Comparison of ENCODE assay signal across 12 cellular contexts in genomic region chr12:108551556-108551955, GRCh38. TPM values are rescaled to one million over a fixed set of nuclear protein-coding genes. Genes with fewer than 3 reads are reported as not detected.
DNase-seq lines count a peak whose midpoint lies in the region; ATAC-seq, FAIRE-seq and TF ChIP-seq lines count a peak whose summit lies in the region.
"Had no signal": no experiment of that assay in that cellular context is flagged by ENCODE, and none has a peak within 500 bp of the region (broad histone marks: within the 10 kb centered on the region; RNA-seq: fewer than 3 reads in every experiment).

No MANE protein-coding gene starts in this region.

- TF ChIP-seq POLR2A in GM12891 (IDR thresholded peaks at IDR 0.05; ENCODE audit: low read depth, low read length), result no peak

- no peak for FAIRE-seq in GM12891 (lab: Jason Lieb, UNC)

- DNase-seq in AG08395 (ENCODE audit: low spot score) (peak; percentile 48), T-cell (no peak), fibroblast of peridontal ligament (ENCODE audit: extremely low read depth) (peak; percentile 87), GM12891 (ENCODE audit: insufficient read length, low spot score) (no peak), NCI-H2107 treated with DMSO at 0.1 percent for 48 hours (lab: John Stamatoyannopoulos, UW; ENCODE audit: unreplicated experiment) (no peak), NCI-H2029 (lab: John Stamatoyannopoulos, UW) (no peak)
- DNase-seq: central memory CD4-positive, alpha-beta T cell; NCI-H345 had no signal

- H3K4me2 ChIP-seq in DOHH2 (ENCODE audit: low read length), result peak overlapping the region; percentile 63

- peak overlapping the region; percentile 63 for H3K27ac ChIP-seq in DOHH2 (ENCODE audit: low read depth, low read length)
- H3K27ac ChIP-seq: C4-2B, suprapubic skin had no signal

- no peaks in the 10 kb centered on the region for H3K9me3 ChIP-seq in DOHH2 (ENCODE audit: control insufficient read depth, insufficient read depth, low read length)
- H3K9me3 ChIP-seq: suprapubic skin had no signal

- H4K20me1 ChIP-seq in DOHH2 (ENCODE audit: control insufficient read depth, insufficient read depth, low read depth, low read length), result 0 out of 2 replicates have a peak, but pooled peaks cover 2% of the 10 kb centered on the region

- H3K4me1 Mint-ChIP-seq in T-cell, result peaks cover 63 to 70% (median 67%) of the 10 kb centered on the region in 3 donors

- peak overlapping the region in 1 of 2 donors; percentile 16 for H3K27ac Mint-ChIP-seq in T-cell

- H3K27me3 Mint-ChIP-seq in T-cell, result no peaks in the 10 kb centered on the region

- peaks cover 100% of the 10 kb centered on the region for H3K79me2 ChIP-seq in DOHH2 (ENCODE audit: control insufficient read depth, low read length)

- no peak for ATAC-seq in T-cell (replicated peaks in 1 of 4)
- ATAC-seq in GM18517 (IDR thresholded peaks at IDR 0.05; ENCODE audit: unreplicated experiment), result no peak

- CTCF ChIA-PET in T-cell (lab: Charles Lee), result interaction anchor here (0.7 kb wide), 2 partner anchors 22 to 44 kb away, joined by 5 to 6 read pairs; no protein-coding TSS in a partner anchor

- TF ChIP-seq CTCF in DOHH2 (IDR thresholded peaks at IDR 0.05; ENCODE audit: low read depth, low read length, poor library complexity, severe bottlenecking), result no peak

- POLR2A ChIA-PET in T-cell (lab: Charles Lee), result no interaction called here

- H3K9me3 Mint-ChIP-seq in T-cell, result no peaks in the 10 kb centered on the region

- H3K4me1 ChIP-seq in DOHH2 (ENCODE audit: control insufficient read depth, low read length), result peaks cover 93% of the 10 kb centered on the region

- peaks cover 79% of the 10 kb centered on the region for H3K36me3 ChIP-seq in DOHH2 (ENCODE audit: control insufficient read depth, low read length)

- peak overlapping the region; percentile 34 to 53 (median 48) for H3K4me3 Mint-ChIP-seq in T-cell

- H3K27me3 ChIP-seq in DOHH2 (ENCODE audit: control insufficient read depth, low read length), result no peaks in the 10 kb centered on the region
- H3K27me3 ChIP-seq: suprapubic skin had no signal

- peaks cover 12% of the 10 kb centered on the region for H3F3A ChIP-seq in DOHH2 (ENCODE audit: control insufficient read depth, insufficient read depth)

- peaks cover 30% of the 10 kb centered on the region for H3K36me3 Mint-ChIP-seq in T-cell

- H3K9me2 ChIP-seq in DOHH2 (replicated peaks; ENCODE audit: control insufficient read depth, low read length), result no peaks in the 10 kb centered on the region

- peak overlapping the region; percentile 55 for H3K4me3 ChIP-seq in DOHH2 (ENCODE audit: low read length)
- H3K4me3 ChIP-seq: suprapubic skin had no signal

TF ChIP-seq in GM12891, 5 proteins besides CTCF, POLR2A, EP300 and RAD21:
- no peak for TF ChIP-seq TAF1 (IDR thresholded peaks at IDR 0.05; ENCODE audit: low read depth, low read length)
- TF ChIP-seq POLR2AphosphoS5 (IDR thresholded peaks at IDR 0.05; ENCODE audit: low read depth, low read length), result no peak
TF ChIP-seq in GM12891: peak in this region for 0.

RNA-seq across cellular contexts. Expression of gene SART3, which starts 9.4 kb away (rescaled TPM):
- 100 to 1,000 TPM in 1 of 5 donors, 10 to 100 TPM in 4; 76.3 to 107 (median 84.9) TPM for total RNA-seq in T-cell
- 31.7 TPM for polyA plus RNA-seq in GM12891 (2012; ENCODE audit: low read depth, missing spikeins)

RNA-seq across cellular contexts. Expression of gene ISCU, which starts 10.8 kb away (rescaled TPM):
- total RNA-seq in T-cell, result 100 to 1,000 TPM; 108 to 190 (median 130) TPM
- polyA plus RNA-seq in GM12891 (2012; ENCODE audit: low read depth, missing spikeins), result 134 TPM

RNA-seq across cellular contexts. Expression of gene FICD, which starts 36.5 kb away (rescaled TPM):
- 1 to 10 TPM; 5.0 to 9.3 (median 7.8) TPM for total RNA-seq in T-cell
- polyA plus RNA-seq in GM12891 (2012; ENCODE audit: low read depth, missing spikeins), result 2.8 TPM

RNA-seq across cellular contexts. Expression of gene TMEM119, which starts 46.3 kb away (rescaled TPM):
- total RNA-seq in T-cell, result 1 to 10 TPM in 2 of 5 donors, under 1 TPM in 3; 0.13 to 3.9 (median 0.98) TPM
- 0.10 TPM for polyA plus RNA-seq in GM12891 (2012; ENCODE audit: low read depth, missing spikeins)

Comparison
In these comparisons a context has a peak if more than half of its experiments do, and no peak if none do; other contexts are left out.
1. DNase-seq: peak in AG08395 (single experiment) and fibroblast of peridontal ligament (single experiment); none in T-cell (0 of 34), GM12891 (single experiment), NCI-H2107 treated with DMSO at 0.1 percent for 48 hours (single experiment) and NCI-H2029 (single experiment).